Comparison of ENCODE assay signal across 8 cellular contexts in the genomic region with DNA sequence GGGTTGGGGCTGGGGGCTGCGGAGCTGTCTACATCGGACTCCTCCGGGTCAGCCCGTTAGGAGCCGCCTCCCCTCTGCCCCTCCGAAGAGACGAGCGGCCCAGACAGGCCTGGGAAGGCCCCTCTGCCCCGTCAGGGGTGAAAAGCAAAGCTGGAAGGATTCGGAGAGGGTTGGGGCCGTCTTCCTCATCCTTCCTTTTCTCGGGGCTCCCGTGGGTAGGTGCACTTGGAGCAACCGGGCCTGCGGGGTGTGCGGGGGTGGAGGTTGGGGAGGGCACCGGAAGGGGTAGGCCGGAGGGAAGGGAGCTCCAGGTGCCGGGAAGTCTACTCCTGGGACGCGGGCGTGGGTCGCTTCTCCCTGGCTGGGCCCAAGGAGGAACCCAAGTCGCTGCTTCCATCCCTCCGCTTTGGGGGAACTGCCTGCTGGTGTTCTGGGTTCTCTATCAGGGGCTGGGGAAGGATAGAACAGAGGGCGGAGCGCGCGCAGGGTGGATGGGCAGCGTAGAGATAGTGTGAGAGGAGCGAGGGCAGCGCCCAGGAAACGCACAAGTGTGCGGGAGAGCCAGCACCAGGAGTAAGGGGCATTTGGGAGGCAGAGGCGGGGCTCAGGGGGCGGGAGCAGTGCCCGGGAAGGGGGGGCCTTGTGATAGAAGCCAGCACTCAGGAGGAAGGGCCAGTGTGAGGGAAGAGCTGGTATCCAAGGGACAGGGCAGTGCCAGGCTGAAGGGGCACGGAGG. TPM values are rescaled to one million over a fixed set of nuclear protein-coding genes. Genes with fewer than 3 reads are reported as not detected.
DNase-seq lines count a peak whose midpoint lies in the region; ATAC-seq and TF ChIP-seq lines count a peak whose summit lies in the region.

No MANE protein-coding gene starts in this region.

- WGBS in lower leg skin, 2 donors = 0% methylated on average over 33 to 38 of the region's 38 CpGs

- no peak for TF ChIP-seq POLR2A in lower leg skin (IDR thresholded peaks at IDR 0.05)

- no peaks in the 10 kb centered on the region for H3K9me3 Mint-ChIP-seq in activated B cell treated with CpG ODN at 0.5 μM for 24 hours

- peaks cover 25% of the 10 kb centered on the region for H3K36me3 Mint-ChIP-seq in activated B cell treated with CpG ODN at 0.5 μM for 24 hours (ENCODE audit: low read depth)

- no peaks in the 10 kb centered on the region for H3K27me3 Mint-ChIP-seq in activated B cell treated with CpG ODN at 0.5 μM for 24 hours

- ATAC-seq in GM21825 (IDR thresholded peaks at IDR 0.05; ENCODE audit: unreplicated experiment) = peak; percentile 7
- peak; percentile 9 for ATAC-seq in activated B cell treated with CpG ODN at 0.5 μM for 24 hours (ENCODE audit: low read depth)
- ATAC-seq in HG02798 (IDR thresholded peaks at IDR 0.05; ENCODE audit: poor library complexity, unreplicated experiment) = no peak

- TF ChIP-seq CTCF in activated B cell treated with CpG ODN at 0.5 μM for 24 hours (IDR thresholded peaks at IDR 0.05) (no peak), coronary artery (IDR thresholded peaks at IDR 0.05) (no peak), lower leg skin (IDR thresholded peaks at IDR 0.05) (no peak)

- peak overlapping the region; percentile 77 for H3K4me3 ChIP-seq in coronary artery
- peak overlapping the region; percentile 69 for H3K4me3 ChIP-seq in lower leg skin (ENCODE audit: low read depth, poor library complexity, severe bottlenecking)

- CTCF ChIA-PET in activated B cell treated with CpG ODN at 0.5 μM for 24 hours (lab: Charles Lee) = interaction anchor here (1.1 kb wide), 1 partner anchor 151 kb away, joined by 4 read pairs; no protein-coding TSS in a partner anchor

- H3K4me3 Mint-ChIP-seq in activated B cell treated with CpG ODN at 0.5 μM for 24 hours = peak overlapping the region; percentile 96

- POLR2A ChIA-PET in activated B cell treated with CpG ODN at 0.5 μM for 24 hours (lab: Charles Lee) = interaction anchor here (0.6 to 1.3 kb wide), 9 partner anchors 11 to 426 kb away, joined by 3 to 7 read pairs (median 4); a partner anchor contains a TSS

- peak overlapping the region; percentile 90 for H3K27ac Mint-ChIP-seq in activated B cell treated with CpG ODN at 0.5 μM for 24 hours

- peak overlapping the region; percentile 92 to 100 for H3K27ac ChIP-seq in coronary artery

- DNase-seq in DMS 273 (lab: John Stamatoyannopoulos, UW; ENCODE audit: unreplicated experiment) = peak; percentile 96
- peak; percentile 64 for DNase-seq in NCI-H1694 (lab: John Stamatoyannopoulos, UW)
- DNase-seq in activated B cell treated with CpG ODN at 0.5 μM for 24 hours = peak; percentile 62
- peak; percentile 89 for DNase-seq in coronary artery (ENCODE audit: low spot score)
- DNase-seq in lower leg skin (ENCODE audit: low spot score in 2 of 2) = peak; percentile 59 to 94
- DNase-seq in stimulated activated CD4-positive, alpha-beta T cell treated with anti-CD3 and anti-CD28 coated beads, TNF-alpha, amount 100 ng/mL, for 4 hours (ENCODE audit: low read depth in 3 of 3) = peak; percentile 10 to 36 (median 22)

- intact Hi-C loops in activated B cell treated with CpG ODN at 0.5 μM for 24 hours (cut with micrococcal nuclease) (loop anchor here (1.0 to 5.0 kb wide), 10 partner anchors 63 to 725 kb away; a partner anchor contains a TSS), lower leg skin (cut with DNase I; ENCODE audit: low total_unique reads) (loop anchor here (5.0 kb wide), 1 partner anchor 105 kb away; no protein-coding TSS in a partner anchor)

- H3K4me1 Mint-ChIP-seq in activated B cell treated with CpG ODN at 0.5 μM for 24 hours = peaks cover 25% of the 10 kb centered on the region

RNA-seq across cellular contexts. Expression of a gene that starts 0.6 kb away (rescaled TPM):
- total RNA-seq in activated B cell treated with CpG ODN at 0.5 μM for 24 hours = 49.3 and 60.5 TPM in 2 replicates
- 10 to 100 TPM; 54.7 to 95.9 (median 66.8) TPM for total RNA-seq in lower leg skin

RNA-seq across cellular contexts. Expression of a gene that starts 0.7 kb away (rescaled TPM):
- 3.4 and 3.5 TPM in 2 replicates for total RNA-seq in activated B cell treated with CpG ODN at 0.5 μM for 24 hours
- total RNA-seq in lower leg skin = 1 to 10 TPM; 1.7 to 6.0 (median 4.0) TPM

RNA-seq across cellular contexts. Expression of a gene that starts 15.9 kb away (rescaled TPM):
- total RNA-seq in activated B cell treated with CpG ODN at 0.5 μM for 24 hours = not detected in 2 replicates
- 1 to 10 TPM in 1 of 4 donors, under 1 TPM in 2, not detected in 1; 0.36 to 1.3 (median 0.37) TPM for total RNA-seq in lower leg skin

RNA-seq across cellular contexts. Expression of a gene that starts 17.8 kb away (rescaled TPM):
- total RNA-seq in activated B cell treated with CpG ODN at 0.5 μM for 24 hours = not detected in 2 replicates
- total RNA-seq in lower leg skin = 1 to 10 TPM; 3.3 to 5.2 (median 4.3) TPM

RNA-seq across cellular contexts. Expression of a gene that starts 24.7 kb away (rescaled TPM):
- 4.5 and 5.3 TPM in 2 replicates for total RNA-seq in activated B cell treated with CpG ODN at 0.5 μM for 24 hours
- total RNA-seq in lower leg skin = 10 to 100 TPM; 60.3 to 81.7 (median 66.9) TPM

Comparison
In these comparisons a context has a peak if more than half of its experiments do, and no peak if none do; other contexts are left out.
1. DNase-seq: peak in every context shown above with its lines; median percentile 96 in DMS 273; 89 in coronary artery; 76 in lower leg skin; 64 in NCI-H1694; 62 in activated B cell treated with CpG ODN at 0.5 μM for 24 hours; 22 in stimulated activated CD4-positive, alpha-beta T cell treated with anti-CD3 and anti-CD28 coated beads, TNF-alpha, amount 100 ng/mL, for 4 hours.